ENCODE assay signal across 22 cellular contexts in the genomic region with DNA sequence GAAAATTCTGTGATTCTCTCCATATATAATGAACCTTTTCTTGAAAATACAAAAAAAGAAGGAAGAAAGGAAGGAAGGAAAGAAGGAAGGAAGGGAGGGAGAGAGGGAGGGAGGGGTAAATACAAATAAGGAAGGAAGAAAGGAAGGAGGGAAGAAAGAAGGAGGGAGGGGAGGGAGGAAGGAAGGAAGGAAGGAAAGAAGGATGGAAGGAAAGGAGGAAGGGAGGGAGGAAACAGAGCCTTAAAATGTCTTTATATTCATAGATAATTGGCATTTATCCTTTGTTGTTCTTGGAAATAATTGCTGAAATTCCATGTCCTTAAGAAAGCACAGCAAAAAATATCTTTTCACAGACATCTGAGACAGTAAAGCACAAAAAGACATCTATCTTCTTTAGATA. TPM values are rescaled to one million over a fixed set of nuclear protein-coding genes. Genes with fewer than 3 reads are reported as not detected.
A peak's percentile ranks its signal among the peaks of the same experiment; 100 is the strongest.
DNase-seq lines count a peak whose midpoint lies in the region; ATAC-seq, FAIRE-seq and TF ChIP-seq lines count a peak whose summit lies in the region.
"Had no signal": no experiment of that assay in that cellular context is flagged by ENCODE, and none has a peak within 500 bp of the region (broad histone marks: within the 10 kb centered on the region; RNA-seq: fewer than 3 reads in every experiment).

No MANE protein-coding gene starts in this region.

- H3K4me3 ChIP-seq in pancreas = no peak overlapping the region
- H3K4me3 ChIP-seq: BLaER1 treated with 17β-estradiol and CSF1 and Interleukin-3, amounts not matched to agents 10 nM and 100 nM; SJSA1 had no signal

- H3K27me3 ChIP-seq in pancreas = no peaks in the 10 kb centered on the region
- H3K27me3 ChIP-seq: BLaER1 treated with 17β-estradiol and CSF1 and Interleukin-3, amounts not matched to agents 10 nM and 100 nM; SJSA1 had no signal

- peak overlapping the region; percentile 13 for H3K27ac Mint-ChIP-seq in activated CD4-positive, alpha-beta T cell treated with anti-CD3 and anti-CD28 coated beads, Interleukin-2, amount 10 ng/mL, durations not matched to agents 24 days and 14 days
- H3K27ac Mint-ChIP-seq in activated CD8-positive, alpha-beta T cell treated with anti-CD3 and anti-CD28 coated beads for 36 hours = peak overlapping the region; percentile 36
- H3K27ac Mint-ChIP-seq in effector memory CD8-positive, alpha-beta T cell = peak overlapping the region; percentile 33 to 80

- H3K36me3 Mint-ChIP-seq in activated CD4-positive, alpha-beta T cell treated with anti-CD3 and anti-CD28 coated beads, Interleukin-2, amount 10 ng/mL, durations not matched to agents 24 days and 14 days (ENCODE audit: low read depth) = peaks cover 48% of the 10 kb centered on the region
- peaks cover 12% of the 10 kb centered on the region for H3K36me3 Mint-ChIP-seq in activated CD8-positive, alpha-beta T cell treated with anti-CD3 and anti-CD28 coated beads for 36 hours (ENCODE audit: low read depth)
- peaks cover 74% of the 10 kb centered on the region for H3K36me3 Mint-ChIP-seq in effector memory CD8-positive, alpha-beta T cell (ENCODE audit: insufficient read depth)

- H3K4me1 Mint-ChIP-seq in activated CD4-positive, alpha-beta T cell treated with anti-CD3 and anti-CD28 coated beads, Interleukin-2, amount 10 ng/mL, durations not matched to agents 24 days and 14 days = peaks cover 40% of the 10 kb centered on the region
- H3K4me1 Mint-ChIP-seq in activated CD8-positive, alpha-beta T cell treated with anti-CD3 and anti-CD28 coated beads for 36 hours (ENCODE audit: low read depth) = peaks cover 39% of the 10 kb centered on the region
- peaks cover 12 to 59% of the 10 kb centered on the region in 2 donors for H3K4me1 Mint-ChIP-seq in effector memory CD8-positive, alpha-beta T cell (ENCODE audit: low read depth in 2 of 2)

- no peak for FAIRE-seq in pancreas (lab: Jason Lieb, UNC)
- FAIRE-seq: H54, RCC 7860 had no signal

- DNase-seq in activated CD4-positive, alpha-beta T cell treated with anti-CD3 and anti-CD28 coated beads, Interleukin-2, amount 10 ng/mL, durations not matched to agents 24 days and 14 days = no peak
- no peak for DNase-seq in activated CD4-positive, alpha-beta T cell treated with anti-CD3 and anti-CD28 coated beads for 48 hours
- no peak for DNase-seq in activated CD8-positive, alpha-beta T cell treated with anti-CD3 and anti-CD28 coated beads for 36 hours
- DNase-seq in effector memory CD8-positive, alpha-beta T cell = no peak
- DNase-seq in NK-92 (lab: John Stamatoyannopoulos, UW; ENCODE audit: unreplicated experiment) (no peak), pancreas (no peak)
- DNase-seq: 8988T, DMS79, KBM-7, MM.1S, NCI-H1092, NCI-H1436, NCI-H2029 treated with DMSO at 0.1 percent for 48 hours, NCI-H226, NCI-H510A treated with DMSO at 0.1 percent for 48 hours, NCI-H82 had no signal

- no peaks in the 10 kb centered on the region for H3K27me3 Mint-ChIP-seq in activated CD4-positive, alpha-beta T cell treated with anti-CD3 and anti-CD28 coated beads, Interleukin-2, amount 10 ng/mL, durations not matched to agents 24 days and 14 days
- H3K27me3 Mint-ChIP-seq in activated CD8-positive, alpha-beta T cell treated with anti-CD3 and anti-CD28 coated beads for 36 hours = no peaks in the 10 kb centered on the region
- H3K27me3 Mint-ChIP-seq in effector memory CD8-positive, alpha-beta T cell = no peaks in the 10 kb centered on the region

- CTCF ChIA-PET in activated CD8-positive, alpha-beta T cell treated with anti-CD3 and anti-CD28 coated beads for 36 hours (lab: Charles Lee) = no interaction called here

- no peak overlapping the region for H3K27ac ChIP-seq in pancreas
- H3K27ac ChIP-seq: BLaER1 treated with 17β-estradiol and CSF1 and Interleukin-3, amounts not matched to agents 10 nM and 100 nM; SJSA1 had no signal

- TF ChIP-seq CTCF in activated CD8-positive, alpha-beta T cell treated with anti-CD3 and anti-CD28 coated beads for 36 hours (IDR thresholded peaks at IDR 0.05) = no peak
- TF ChIP-seq CTCF in pancreas (IDR thresholded peaks at IDR 0.05) = no peak

- no peaks in the 10 kb centered on the region for H3K36me3 ChIP-seq in pancreas
- H3K36me3 ChIP-seq: BLaER1 treated with 17β-estradiol and CSF1 and Interleukin-3, amounts not matched to agents 10 nM and 100 nM; SJSA1 had no signal

- intact Hi-C loops in activated CD4-positive, alpha-beta T cell treated with anti-CD3 and anti-CD28 coated beads, Interleukin-2, amount 10 ng/mL, durations not matched to agents 24 days and 14 days (cut with micrococcal nuclease) = loop anchor here (2.0 kb wide), 1 partner anchor 44 kb away; no protein-coding TSS in a partner anchor
- intact Hi-C loops in activated CD8-positive, alpha-beta T cell treated with anti-CD3 and anti-CD28 coated beads for 36 hours (cut with micrococcal nuclease) = loop anchor here (5.0 kb wide), 2 partner anchors 35 to 45 kb away; no protein-coding TSS in a partner anchor
- intact Hi-C loops in pancreas (cut with DNase I) = no loop called here

- H3K4me1 ChIP-seq in pancreas = no peaks in the 10 kb centered on the region

- H3K9me3 ChIP-seq in pancreas = no peaks in the 10 kb centered on the region
- H3K9me3 ChIP-seq: SJSA1 had no signal

- peaks cover 3% of the 10 kb centered on the region for H3K9me3 Mint-ChIP-seq in activated CD4-positive, alpha-beta T cell treated with anti-CD3 and anti-CD28 coated beads, Interleukin-2, amount 10 ng/mL, durations not matched to agents 24 days and 14 days
- no peaks in the 10 kb centered on the region for H3K9me3 Mint-ChIP-seq in activated CD8-positive, alpha-beta T cell treated with anti-CD3 and anti-CD28 coated beads for 36 hours
- no peaks in the 10 kb centered on the region for H3K9me3 Mint-ChIP-seq in effector memory CD8-positive, alpha-beta T cell

- POLR2A ChIA-PET in activated CD8-positive, alpha-beta T cell treated with anti-CD3 and anti-CD28 coated beads for 36 hours (lab: Charles Lee) = no interaction called here

- no peak for ATAC-seq in activated CD8-positive, alpha-beta T cell treated with anti-CD3 and anti-CD28 coated beads for 36 hours
- no peak for ATAC-seq in effector memory CD8-positive, alpha-beta T cell (replicated peaks)
- ATAC-seq in HG02798 (IDR thresholded peaks at IDR 0.05; ENCODE audit: poor library complexity, unreplicated experiment) = no peak
- ATAC-seq in pancreas = no peak

- no peak overlapping the region for H3K4me3 Mint-ChIP-seq in activated CD4-positive, alpha-beta T cell treated with anti-CD3 and anti-CD28 coated beads, Interleukin-2, amount 10 ng/mL, durations not matched to agents 24 days and 14 days
- no peak overlapping the region for H3K4me3 Mint-ChIP-seq in activated CD8-positive, alpha-beta T cell treated with anti-CD3 and anti-CD28 coated beads for 36 hours
- peak overlapping the region; percentile 39 to 44 for H3K4me3 Mint-ChIP-seq in effector memory CD8-positive, alpha-beta T cell

RNA-seq across cellular contexts. Expression of a gene that starts 40.3 kb away (rescaled TPM):
- 2.1 and 2.5 TPM in 2 replicates for total RNA-seq in activated CD4-positive, alpha-beta T cell treated with anti-CD3 and anti-CD28 coated beads, Interleukin-2, amount 10 ng/mL, durations not matched to agents 24 days and 14 days
- 1 to 10 TPM; 6.4 to 8.7 TPM for total RNA-seq in activated CD8-positive, alpha-beta T cell treated with anti-CD3 and anti-CD28 coated beads for 36 hours
- 1 to 10 TPM in 4 of 6 donors, under 1 TPM in 2; 0.19 to 2.5 (median 1.3) TPM for total RNA-seq in pancreas
- 1 to 10 TPM; 1.2 to 5.9 TPM for polyA plus RNA-seq in pancreas
- total RNA-seq: OCI-LY7 had no signal

Comparison
In these comparisons a context has a peak if more than half of its experiments do, and no peak if none do; other contexts are left out.
1. H3K4me3 Mint-ChIP-seq: peak in effector memory CD8-positive, alpha-beta T cell (2 of 2); none in activated CD4-positive, alpha-beta T cell treated with anti-CD3 and anti-CD28 coated beads, Interleukin-2, amount 10 ng/mL, durations not matched to agents 24 days and 14 days (single experiment) and activated CD8-positive, alpha-beta T cell treated with anti-CD3 and anti-CD28 coated beads for 36 hours (single experiment).
2. intact Hi-C loops: an anchor here in activated CD4-positive, alpha-beta T cell treated with anti-CD3 and anti-CD28 coated beads, Interleukin-2, amount 10 ng/mL, durations not matched to agents 24 days and 14 days (2.0 kb wide) and activated CD8-positive, alpha-beta T cell treated with anti-CD3 and anti-CD28 coated beads for 36 hours (5.0 kb wide); none called in pancreas.
3. Peak in every context shown above with its lines, with median percentiles within 50 percentile points of each other: H3K27ac Mint-ChIP-seq.